In the genomic region with DNA sequence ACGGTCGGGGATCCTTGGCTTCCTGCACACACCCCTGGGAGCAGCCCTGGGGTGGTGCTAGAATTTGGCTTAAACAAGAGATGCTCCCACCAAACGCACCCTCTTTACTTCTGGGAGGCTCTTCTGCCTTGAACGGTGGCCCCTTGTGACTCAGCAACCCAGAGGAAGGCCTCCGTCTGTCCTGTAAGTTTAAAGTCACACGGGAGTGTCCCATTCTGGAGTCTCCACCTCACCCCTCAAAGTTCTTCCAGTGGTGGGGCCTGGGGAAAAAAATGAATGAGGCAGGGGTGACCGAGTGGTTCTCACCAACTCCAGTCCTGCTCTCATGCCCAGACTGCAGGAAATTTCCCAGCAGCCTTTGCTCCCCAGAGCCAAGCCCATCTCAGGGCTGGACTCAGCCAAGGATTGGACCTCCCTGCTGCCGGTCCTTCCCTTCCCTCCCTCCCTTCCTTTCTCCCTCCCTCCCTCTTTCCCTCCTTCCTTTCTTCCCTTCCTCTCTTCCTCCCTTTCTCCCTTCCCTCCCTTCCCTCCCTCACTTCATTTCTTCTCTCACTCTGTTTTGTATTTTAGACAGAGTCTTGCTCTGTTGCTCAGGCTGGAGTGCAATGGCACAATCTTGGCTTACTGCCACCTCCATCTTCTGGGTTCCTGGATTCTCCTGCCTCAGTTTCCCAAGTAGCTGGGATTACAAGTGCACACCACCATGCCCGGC, we compare ENCODE assay signal across 10 cellular contexts. TPM values are rescaled to one million over a fixed set of nuclear protein-coding genes. Genes with fewer than 3 reads are reported as not detected.
DNase-seq lines count a peak whose midpoint lies in the region; ATAC-seq and TF ChIP-seq lines count a peak whose summit lies in the region.
"Had no signal": no experiment of that assay in that cellular context is flagged by ENCODE, and none has a peak within 500 bp of the region (broad histone marks: within the 10 kb centered on the region; RNA-seq: fewer than 3 reads in every experiment).

No MANE protein-coding gene starts in this region.

- no peak for TF ChIP-seq CTCF in choroid plexus epithelial cell (conservative IDR thresholded peaks at IDR 0.05; ENCODE audit: low read depth, low read length)
- no peak for TF ChIP-seq CTCF in esophagus squamous epithelium (IDR thresholded peaks at IDR 0.05)

- H4K20me1 ChIP-seq in BLaER1: no peaks in the 10 kb centered on the region

- peak; percentile 37 for DNase-seq in LHCN-M2 (ENCODE audit: low read depth)
- DNase-seq in choroid plexus epithelial cell (ENCODE audit: low read depth): peak; percentile 30
- DNase-seq in kidney tubule cell (ENCODE audit: low spot score): no peak
- DNase-seq in esophagus squamous epithelium (lab: John Stamatoyannopoulos, UW): no peak
- DNase-seq: activated CD8-positive, alpha-beta memory T cell treated with anti-CD3 and anti-CD28 coated beads for 24 hours; caudate nucleus; occipital lobe had no signal

- H3K27ac ChIP-seq in BLaER1 (no peak overlapping the region), esophagus squamous epithelium (no peak overlapping the region)

- H3K27me3 ChIP-seq in BLaER1 (no peaks in the 10 kb centered on the region), esophagus squamous epithelium (peaks cover 0 to 8% (median 0%) of the 10 kb centered on the region in 4 donors)

- no peak for ATAC-seq in GM21576 (IDR thresholded peaks at IDR 0.05; ENCODE audit: unreplicated experiment)

- H3K9ac ChIP-seq in BLaER1: no peak overlapping the region

- H3K4me2 ChIP-seq in BLaER1: peak overlapping the region; percentile 63

- 55 to 63% methylated on average over 5 to 7 of the region's 9 CpGs for WGBS in esophagus squamous epithelium, 2 donors

- intact Hi-C loops in esophagus squamous epithelium (cut with DNase I): no loop called here

- H3K36me3 ChIP-seq in BLaER1 (no peaks in the 10 kb centered on the region), esophagus squamous epithelium (no peaks in the 10 kb centered on the region)

- no peak overlapping the region for H3K4me3 ChIP-seq in BLaER1
- peak overlapping the region; percentile 32 for H3K4me3 ChIP-seq in choroid plexus epithelial cell (ENCODE audit: low read depth, low read length)
- no peak overlapping the region for H3K4me3 ChIP-seq in esophagus squamous epithelium

- TF ChIP-seq POLR2A in esophagus squamous epithelium (IDR thresholded peaks at IDR 0.05): no peak

- peaks cover under 1% of the 10 kb centered on the region for H3K9me3 ChIP-seq in BLaER1
- H3K9me3 ChIP-seq in esophagus squamous epithelium: peaks cover 0 to 3% (median 0%) of the 10 kb centered on the region in 3 donors

- H3K4me1 ChIP-seq in BLaER1 (peaks cover 35% of the 10 kb centered on the region), esophagus squamous epithelium (no peaks in the 10 kb centered on the region)

RNA-seq across cellular contexts. Expression of a gene that starts 11.4 kb away (rescaled TPM):
- total RNA-seq in LHCN-M2 (2014; rRNA removed): not detected in 2 replicates
- polyA plus RNA-seq in LHCN-M2 (2012): not detected
- total RNA-seq in esophagus squamous epithelium: under 1 TPM in 1 of 4 donors, not detected in 3; 0.19 TPM
- total RNA-seq: occipital lobe, OCI-LY7 had no signal

RNA-seq across cellular contexts. Expression of a gene that starts 23.7 kb away (rescaled TPM):
- not detected in 2 replicates for total RNA-seq in LHCN-M2 (2014; rRNA removed)
- 1.1 TPM for polyA plus RNA-seq in LHCN-M2 (2012)
- not detected for total RNA-seq in esophagus squamous epithelium
- total RNA-seq: occipital lobe, OCI-LY7 had no signal

RNA-seq across cellular contexts. Expression of a gene that starts 38.1 kb away (rescaled TPM):
- total RNA-seq in LHCN-M2 (2014; rRNA removed) (0.45 and 1.4 TPM in 2 replicates), esophagus squamous epithelium (1 to 10 TPM in 1 of 4 donors, under 1 TPM in 3; 0.31 to 1.2 (median 0.95) TPM)
- 1.2 TPM for polyA plus RNA-seq in LHCN-M2 (2012)

RNA-seq across cellular contexts. Expression of a gene that starts 49.5 kb away (rescaled TPM):
- total RNA-seq in LHCN-M2 (2014; rRNA removed): not detected in 2 replicates
- not detected for polyA plus RNA-seq in LHCN-M2 (2012)
- 1 to 10 TPM in 2 of 4 donors, under 1 TPM in 2; 0.82 to 4.5 (median 1.8) TPM for total RNA-seq in esophagus squamous epithelium
- total RNA-seq: OCI-LY7 had no signal

RNA-seq across cellular contexts. Expression of a gene that starts 54.8 kb away (rescaled TPM):
- total RNA-seq in LHCN-M2 (2014; rRNA removed) (16.5 and 17.1 TPM in 2 replicates), esophagus squamous epithelium (10 to 100 TPM in 1 of 4 donors, 1 to 10 TPM in 3; 5.9 to 14.8 (median 9.7) TPM)
- polyA plus RNA-seq in LHCN-M2 (2012): 5.9 TPM

Comparison
In these comparisons a context has a peak if more than half of its experiments do, and no peak if none do; other contexts are left out.
1. DNase-seq: peak in LHCN-M2 (single experiment) and choroid plexus epithelial cell (single experiment); none in kidney tubule cell (single experiment) and esophagus squamous epithelium (single experiment).